Comparison of ENCODE assay signal across 10 cellular contexts in the genomic region with DNA sequence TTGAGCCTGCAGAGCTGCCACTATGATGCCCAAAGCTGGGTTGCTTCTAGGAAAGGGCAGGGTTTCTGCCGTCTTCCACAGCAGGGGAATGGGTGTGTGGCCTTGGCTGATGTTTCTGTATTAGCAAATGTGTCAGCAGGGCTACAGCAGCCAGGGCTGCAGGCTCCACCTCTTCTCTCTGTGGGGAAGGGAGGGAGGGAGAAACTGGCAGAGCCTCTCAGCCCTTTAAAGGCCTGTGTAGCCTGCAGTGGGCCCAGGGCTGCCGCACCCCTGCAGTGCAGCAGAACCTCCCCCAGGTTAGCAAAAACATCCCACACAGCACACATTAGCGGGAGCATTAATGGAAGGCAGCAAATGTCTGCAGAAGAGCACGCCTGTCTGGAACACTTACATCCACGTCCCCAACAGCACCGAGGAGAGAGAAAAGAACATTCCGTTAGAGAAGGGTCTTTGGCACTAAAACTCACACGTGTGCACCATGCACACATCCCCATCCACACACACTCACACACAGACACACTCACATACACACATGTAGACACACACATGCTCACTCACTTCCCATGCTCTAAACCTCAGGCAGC. TPM values are rescaled to one million over a fixed set of nuclear protein-coding genes. Genes with fewer than 3 reads are reported as not detected.
DNase-seq lines count a peak whose midpoint lies in the region; ATAC-seq, FAIRE-seq and TF ChIP-seq lines count a peak whose summit lies in the region.
"Had no signal": no experiment of that assay in that cellular context is flagged by ENCODE, and none has a peak within 500 bp of the region (broad histone marks: within the 10 kb centered on the region; RNA-seq: fewer than 3 reads in every experiment).

No MANE protein-coding gene starts in this region.

- no peaks in the 10 kb centered on the region for H3K36me3 ChIP-seq in left lung

- ATAC-seq in left lung, result peak; percentile 45
- ATAC-seq: activated CD8-positive, alpha-beta T cell treated with anti-CD3 and anti-CD28 coated beads, Interleukin-2, amount 10 ng/mL, durations not matched to agents 7 days and 5 days had no signal

- no peak for FAIRE-seq in frontal cortex (lab: Jason Lieb, UNC)

- H3K4me1 ChIP-seq in left lung, result peaks cover 9% of the 10 kb centered on the region in 2 donors

- peak in 2 of 56 donors; percentile 16 to 24 for TF ChIP-seq CTCF in dorsolateral prefrontal cortex (IDR thresholded peaks at IDR 0.05 in 54 of 56, conservative IDR thresholded peaks at IDR 0.05 in 2 of 56; ENCODE audit: low read depth in 1 of 56, partially characterized antibody in 56 of 56)
- TF ChIP-seq CTCF in left lung (IDR thresholded peaks at IDR 0.05), result no peak

- DNase-seq in NCI-H1694 treated with DMSO at 0.1 percent for 48 hours (lab: John Stamatoyannopoulos, UW), result peak; percentile 58
- DNase-seq in dorsolateral prefrontal cortex, result peak in 7 of 10 donors; percentile 62 to 77 (median 67)
- no peak for DNase-seq in left lung
- peak; percentile 45 for DNase-seq in stromal cell of bone marrow (ENCODE audit: low read depth)
- no peak for DNase-seq in frontal cortex (ENCODE audit: low spot score in 2 of 2)
- DNase-seq in DMS79 (lab: John Stamatoyannopoulos, UW), result no peak
- DNase-seq in activated CD4-positive, alpha-beta T cell treated with anti-CD3 and anti-CD28 coated beads for 4 hours, result no peak
- DNase-seq in SW 1271 (lab: John Stamatoyannopoulos, UW), result no peak
- DNase-seq: activated CD8-positive, alpha-beta T cell treated with anti-CD3 and anti-CD28 coated beads, Interleukin-2, amount 10 ng/mL, durations not matched to agents 7 days and 5 days; stimulated activated CD4-positive, alpha-beta T cell treated with anti-CD3 and anti-CD28 coated beads, Interleukin-2, amount 100 ng/mL, for 48 hours had no signal

- H3K9me3 ChIP-seq in left lung, result no peaks in the 10 kb centered on the region

- H3K4me3 ChIP-seq in dorsolateral prefrontal cortex (peak overlapping the region in 13 of 59 donors; percentile 1 to 36 (median 20)), left lung (no peak overlapping the region)

- intact Hi-C loops in dorsolateral prefrontal cortex (cut with DNase I) (loop anchor here (2.0 to 10.0 kb wide), 3 partner anchors 74 to 146 kb away; no protein-coding TSS in a partner anchor), left lung (cut with DNase I) (loop anchor here in 1 of 2 donors (10.0 kb wide), 1 partner anchor 142 kb away; no protein-coding TSS in a partner anchor)

- H3K27ac ChIP-seq in dorsolateral prefrontal cortex, result peak overlapping the region; percentile 53 to 95 (median 85)
- H3K27ac ChIP-seq in left lung, result no peak overlapping the region

- H3K27me3 ChIP-seq in dorsolateral prefrontal cortex (no peaks in the 10 kb centered on the region), left lung (no peaks in the 10 kb centered on the region)

RNA-seq across cellular contexts. Expression of a gene that starts 23.9 kb away (rescaled TPM):
- 10 to 100 TPM; 30.4 to 72.1 (median 52.3) TPM for total RNA-seq in dorsolateral prefrontal cortex
- 10 to 100 TPM; 27.0 to 28.5 TPM for total RNA-seq in left lung
- 57.1 TPM for total RNA-seq in frontal cortex

RNA-seq across cellular contexts. Expression of a gene that starts 27.9 kb away (rescaled TPM):
- total RNA-seq in dorsolateral prefrontal cortex, result 100 to 1,000 TPM in 3 of 120 experiments, 10 to 100 TPM in 117; 46.6 to 117 (median 78.3) TPM
- 10 to 100 TPM; 66.8 to 79.7 TPM for total RNA-seq in left lung
- 43.6 TPM for total RNA-seq in frontal cortex

Comparison
In these comparisons a context has a peak if more than half of its experiments do, and no peak if none do; other contexts are left out.
1. DNase-seq: peak in NCI-H1694 treated with DMSO at 0.1 percent for 48 hours (single experiment), dorsolateral prefrontal cortex (7 of 10) and stromal cell of bone marrow (single experiment); none in left lung (0 of 2), frontal cortex (0 of 2), DMS79 (single experiment), activated CD4-positive, alpha-beta T cell treated with anti-CD3 and anti-CD28 coated beads for 4 hours (0 of 2) and SW 1271 (0 of 2).
2. H3K27ac ChIP-seq: peak in dorsolateral prefrontal cortex (59 of 59); none in left lung (0 of 2).